In the genomic region with DNA sequence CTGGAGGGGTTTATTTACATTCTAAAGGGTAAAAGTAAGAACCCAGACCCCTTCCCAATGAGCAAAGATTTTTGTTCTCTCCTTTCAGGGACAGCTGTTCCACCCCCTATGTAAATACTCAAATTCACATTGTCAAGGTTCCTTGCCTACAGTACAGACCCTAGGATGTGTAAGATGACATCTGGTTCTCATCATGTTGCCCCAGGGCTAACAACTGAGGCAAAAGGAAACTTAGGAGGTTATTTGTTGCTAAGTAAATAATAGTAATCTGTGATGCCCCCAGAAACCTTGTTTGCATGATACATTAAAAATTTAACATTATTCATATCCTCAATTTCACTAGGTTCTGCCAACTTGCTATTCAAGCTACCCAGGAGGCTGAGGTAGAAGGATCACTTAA, we compare ENCODE assay signal across 19 cellular contexts.
A peak's percentile ranks its signal among the peaks of the same experiment; 100 is the strongest.
DNase-seq lines count a peak whose midpoint lies in the region; ATAC-seq and TF ChIP-seq lines count a peak whose summit lies in the region.
"Had no signal": no experiment of that assay in that cellular context is flagged by ENCODE, and none has a peak within 500 bp of the region (broad histone marks: within the 10 kb centered on the region; RNA-seq: fewer than 3 reads in every experiment).

No MANE protein-coding gene starts in this region.

- H3K4me3 Mint-ChIP-seq in mesothelial cell of epicardium (no peak overlapping the region), Caco-2 (ENCODE audit: unreplicated experiment) (no peak overlapping the region)
- H3K4me3 Mint-ChIP-seq: CD4-positive, alpha-beta memory T cell had no signal

- H3K9ac ChIP-seq in SK-N-SH (no peak overlapping the region), smooth muscle cell (ENCODE audit: low read depth) (no peak overlapping the region)
- H3K9ac ChIP-seq: BLaER1 had no signal

- peaks cover 15% of the 10 kb centered on the region for H3F3A ChIP-seq in SK-N-SH (replicated peaks; ENCODE audit: insufficient read depth)
- H3F3A ChIP-seq in smooth muscle cell (ENCODE audit: low read depth): no peaks in the 10 kb centered on the region

- POLR2A ChIA-PET in SK-N-SH (lab: Yijun Ruan, JAX): no interaction called here
- POLR2A ChIA-PET in Caco-2 (lab: Charles Lee): no interaction called here

- H3K36me3 Mint-ChIP-seq in mesothelial cell of epicardium: no peaks in the 10 kb centered on the region
- H3K36me3 Mint-ChIP-seq in Caco-2 (ENCODE audit: insufficient read depth, unreplicated experiment): no peaks in the 10 kb centered on the region
- H3K36me3 Mint-ChIP-seq: CD4-positive, alpha-beta memory T cell had no signal

- H3K27ac Mint-ChIP-seq in mesothelial cell of epicardium (peak overlapping the region; percentile 84), Caco-2 (ENCODE audit: unreplicated experiment) (no peak overlapping the region)
- H3K27ac Mint-ChIP-seq: CD4-positive, alpha-beta memory T cell had no signal

- BruUV-seq in Caco-2 (replicated peaks; lab: Mats Ljungman, UMichigan): no TSS peak

- TF ChIP-seq EP300 in SK-N-SH (IDR thresholded peaks at IDR 0.05; ENCODE audit: borderline replicate concordance in 1 of 2, low read depth in 1 of 2, low read length in 1 of 2): no peak
- no peak for TF ChIP-seq EP300 in tibial nerve (IDR thresholded peaks at IDR 0.05)

- DNase-seq in SK-N-SH: no peak
- peak; percentile 28 for DNase-seq in RPMI7951 (ENCODE audit: low read depth)
- no peak for DNase-seq in mesothelial cell of epicardium (ENCODE audit: low spot score in 2 of 2, unreplicated experiment in 2 of 2)
- no peak for DNase-seq in smooth muscle cell (lab: John Stamatoyannopoulos, UW; ENCODE audit: unreplicated experiment)
- DNase-seq in Caco-2: no peak
- DNase-seq in tibial nerve (ENCODE audit: low spot score in 2 of 2): no peak
- DNase-seq in KG1 (lab: John Stamatoyannopoulos, UW): no peak
- DNase-seq: 8988T; CD4-positive, alpha-beta memory T cell; DND-41; MM.1S; NCI-H1092 treated with DMSO at 0.1 percent for 48 hours; NCI-H146; NCI-H2081; NCI-H748 treated with DMSO at 0.1 percent for 48 hours; NK-92 treated with Interleukin-12 subunit alpha and Interleukin-12 subunit beta, amount 100 ng/mL, for 24 hours; Right ventricle myocardium superior had no signal

- H3K4me1 Mint-ChIP-seq in mesothelial cell of epicardium (peaks cover 45% of the 10 kb centered on the region), Caco-2 (ENCODE audit: low read depth, unreplicated experiment) (no peaks in the 10 kb centered on the region)
- H3K4me1 Mint-ChIP-seq: CD4-positive, alpha-beta memory T cell had no signal

- H2AFZ ChIP-seq in SK-N-SH (ENCODE audit: low read depth) (no peak overlapping the region), smooth muscle cell (ENCODE audit: low read depth) (peak overlapping the region; percentile 53)

- TF ChIP-seq CTCF in SK-N-SH (IDR thresholded peaks at IDR 0.05): no peak
- no peak for TF ChIP-seq CTCF in mesothelial cell of epicardium (IDR thresholded peaks at IDR 0.05; ENCODE audit: unreplicated experiment)
- TF ChIP-seq CTCF in smooth muscle cell (IDR thresholded peaks at IDR 0.05; ENCODE audit: borderline replicate concordance, insufficient read depth, poor library complexity, severe bottlenecking): no peak
- TF ChIP-seq CTCF in Caco-2 (IDR thresholded peaks at IDR 0.05; ENCODE audit: insufficient read depth in 1 of 2, low read depth in 1 of 2, low read length in 1 of 2, severe bottlenecking in 1 of 2, unreplicated experiment in 1 of 2): no peak
- no peak for TF ChIP-seq CTCF in tibial nerve (IDR thresholded peaks at IDR 0.05)

- ATAC-seq in SK-N-SH treated with all-trans-retinoic acid at 6 μM for 48 hours: no peak

- H3K27me3 Mint-ChIP-seq in mesothelial cell of epicardium (ENCODE audit: low read depth) (no peaks in the 10 kb centered on the region), Caco-2 (ENCODE audit: insufficient read depth, unreplicated experiment) (peaks cover 11% of the 10 kb centered on the region)
- H3K27me3 Mint-ChIP-seq: CD4-positive, alpha-beta memory T cell had no signal

- no peak overlapping the region for H3K4me3 ChIP-seq in SK-N-SH (ENCODE audit: low read depth in 2 of 2, low read length in 1 of 2)
- H3K4me3 ChIP-seq in smooth muscle cell: no peak overlapping the region
- no peak overlapping the region for H3K4me3 ChIP-seq in Caco-2 (ENCODE audit: low read depth, low read length)
- H3K4me3 ChIP-seq in tibial nerve: no peak overlapping the region
- H3K4me3 ChIP-seq: BLaER1 had no signal

- H4K20me1 ChIP-seq in SK-N-SH (ENCODE audit: insufficient read depth) (no peaks in the 10 kb centered on the region), smooth muscle cell (ENCODE audit: low read depth) (no peaks in the 10 kb centered on the region)
- H4K20me1 ChIP-seq: BLaER1 had no signal

- H3K9me3 Mint-ChIP-seq in mesothelial cell of epicardium: no peaks in the 10 kb centered on the region
- H3K9me3 Mint-ChIP-seq in Caco-2 (ENCODE audit: unreplicated experiment): no peaks in the 10 kb centered on the region
- H3K9me3 Mint-ChIP-seq: CD4-positive, alpha-beta memory T cell had no signal

- H3K9me2 ChIP-seq in SK-N-SH: no peaks in the 10 kb centered on the region

- TF ChIP-seq RAD21 in SK-N-SH (IDR thresholded peaks at IDR 0.05; ENCODE audit: low read length): no peak

- H3K36me3 ChIP-seq in SK-N-SH (replicated peaks in 1 of 2; ENCODE audit: control insufficient read depth in 1 of 2, insufficient read depth in 2 of 2, low read length in 1 of 2): no peaks in the 10 kb centered on the region
- H3K36me3 ChIP-seq in smooth muscle cell (ENCODE audit: low read depth): no peaks in the 10 kb centered on the region
- H3K36me3 ChIP-seq in Caco-2 (ENCODE audit: control insufficient read depth, insufficient read depth, low read length): no peaks in the 10 kb centered on the region
- H3K36me3 ChIP-seq in tibial nerve: no peaks in the 10 kb centered on the region
- H3K36me3 ChIP-seq: BLaER1 had no signal

- no peaks in the 10 kb centered on the region for H3K79me2 ChIP-seq in SK-N-SH (ENCODE audit: insufficient read depth)
- no peaks in the 10 kb centered on the region for H3K79me2 ChIP-seq in smooth muscle cell (ENCODE audit: low read depth)

- H3K4me2 ChIP-seq in SK-N-SH (no peak overlapping the region), smooth muscle cell (no peak overlapping the region)
- H3K4me2 ChIP-seq: BLaER1 had no signal

- no peaks in the 10 kb centered on the region for H3K27me3 ChIP-seq in SK-N-SH (ENCODE audit: insufficient read depth)
- H3K27me3 ChIP-seq in smooth muscle cell (ENCODE audit: low read depth): no peaks in the 10 kb centered on the region
- H3K27me3 ChIP-seq in Caco-2 (replicated peaks; ENCODE audit: control insufficient read depth, insufficient read depth, low read length): no peaks in the 10 kb centered on the region; the same call in 1 of the 2 replicates
- no peaks in the 10 kb centered on the region for H3K27me3 ChIP-seq in tibial nerve
- H3K27me3 ChIP-seq: BLaER1 had no signal

- H3K27ac ChIP-seq in SK-N-SH (ENCODE audit: low read depth in 2 of 2, low read length in 1 of 2) (no peak overlapping the region), smooth muscle cell (ENCODE audit: low read depth) (no peak overlapping the region), tibial nerve (no peak overlapping the region)
- H3K27ac ChIP-seq: BLaER1 had no signal

- intact Hi-C loops in Caco-2 (cut with micrococcal nuclease; ENCODE audit: unreplicated experiment): no loop called here

- H3K4me1 ChIP-seq in SK-N-SH (ENCODE audit: control insufficient read depth in 1 of 2, insufficient read depth in 2 of 2, low read depth in 1 of 2, low read length in 1 of 2) (peaks cover 3 to 20% of the 10 kb centered on the region in 2 experiments; a peak in 2 of 4 replicates), smooth muscle cell (ENCODE audit: low read depth) (peaks cover 3% of the 10 kb centered on the region), Caco-2 (no peaks in the 10 kb centered on the region), tibial nerve (peaks cover 0 to 15% (median 6%) of the 10 kb centered on the region in 4 donors)
- H3K4me1 ChIP-seq: BLaER1 had no signal

- CTCF ChIA-PET in SK-N-SH (lab: Yijun Ruan, JAX) (no interaction called here), Caco-2 (lab: Charles Lee) (no interaction called here)

- H3K9me3 ChIP-seq in SK-N-SH (no peaks in the 10 kb centered on the region), smooth muscle cell (replicated peaks; ENCODE audit: low read depth) (no peaks in the 10 kb centered on the region), Caco-2 (no peaks in the 10 kb centered on the region), tibial nerve (no peaks in the 10 kb centered on the region)
- H3K9me3 ChIP-seq: BLaER1 had no signal

- TF ChIP-seq POLR2A in tibial nerve (IDR thresholded peaks at IDR 0.05): no peak

TF ChIP-seq in SK-N-SH, 30 proteins besides CTCF, POLR2A, EP300 and RAD21:
- peak; percentile 13; the same call in 1 of the 2 replicates for TF ChIP-seq TCF12 (IDR thresholded peaks at IDR 0.05)
- no peak for TF ChIP-seq RCOR1 (IDR thresholded peaks at IDR 0.05; ENCODE audit: low read length)
- TF ChIP-seq TAF1 (IDR thresholded peaks at IDR 0.05; ENCODE audit: borderline replicate concordance, low read depth, low read length): no peak
- TF ChIP-seq SMC3 (IDR thresholded peaks at IDR 0.05; ENCODE audit: low read depth, low read length): no peak
- TF ChIP-seq, protein P1, sequence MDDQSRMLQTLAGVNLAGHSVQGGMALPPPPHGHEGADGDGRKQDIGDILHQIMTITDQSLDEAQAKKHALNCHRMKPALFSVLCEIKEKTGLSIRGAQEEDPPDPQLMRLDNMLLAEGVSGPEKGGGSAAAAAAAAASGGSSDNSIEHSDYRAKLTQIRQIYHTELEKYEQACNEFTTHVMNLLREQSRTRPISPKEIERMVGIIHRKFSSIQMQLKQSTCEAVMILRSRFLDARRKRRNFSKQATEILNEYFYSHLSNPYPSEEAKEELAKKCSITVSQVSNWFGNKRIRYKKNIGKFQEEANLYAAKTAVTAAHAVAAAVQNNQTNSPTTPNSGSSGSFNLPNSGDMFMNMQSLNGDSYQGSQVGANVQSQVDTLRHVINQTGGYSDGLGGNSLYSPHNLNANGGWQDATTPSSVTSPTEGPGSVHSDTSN (IDR thresholded peaks at IDR 0.05): no peak
TF ChIP-seq in SK-N-SH: peak in this region for 1.

TF ChIP-seq in SK-N-SH treated with all-trans-retinoic acid at 6 μM for 48 hours, 23 proteins besides CTCF, POLR2A, EP300 and RAD21:
- no peak for TF ChIP-seq TCF4 (CRISPR knock-in tag; IDR thresholded peaks at IDR 0.05; ENCODE audit: borderline replicate concordance)
